13 cellular contexts compared by ENCODE assay signal in the genomic region with DNA sequence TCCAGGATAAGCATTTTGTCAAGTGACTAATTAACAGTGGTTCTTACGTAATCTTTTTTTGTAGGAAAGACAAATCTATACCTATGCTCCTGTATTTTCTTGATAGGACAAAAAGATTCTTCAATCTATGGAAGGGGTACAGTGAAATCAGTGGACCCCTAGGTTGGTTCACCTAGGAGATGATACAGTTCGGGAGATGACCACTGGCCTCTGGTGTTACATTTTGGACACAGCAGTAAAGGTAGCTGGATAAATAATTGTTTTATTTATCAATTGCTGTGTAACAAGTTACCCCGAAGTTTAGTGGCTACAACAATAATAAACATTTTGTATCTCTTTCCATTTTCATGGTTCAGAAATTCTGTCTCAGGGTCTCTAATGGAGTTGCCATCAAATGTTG.
DNase-seq lines count a peak whose midpoint lies in the region; ATAC-seq, FAIRE-seq and TF ChIP-seq lines count a peak whose summit lies in the region.
"Had no signal": no experiment of that assay in that cellular context is flagged by ENCODE, and none has a peak within 500 bp of the region (broad histone marks: within the 10 kb centered on the region; RNA-seq: fewer than 3 reads in every experiment).

No MANE protein-coding gene starts in this region.

- WGBS in suprapubic skin: 51% methylated on average over 3 of the region's 3 CpGs

- H4K20me1 ChIP-seq in keratinocyte (ENCODE audit: control insufficient read depth, extremely low read depth, insufficient read depth, low read length): no peaks in the 10 kb centered on the region

- no peaks in the 10 kb centered on the region for H3K27me3 ChIP-seq in AG04450 (ENCODE audit: control insufficient read depth, insufficient read depth, low read length)
- no peaks in the 10 kb centered on the region for H3K27me3 ChIP-seq in keratinocyte (ENCODE audit: control insufficient read depth, extremely low read depth, insufficient read depth, low read length)
- no peaks in the 10 kb centered on the region for H3K27me3 ChIP-seq in suprapubic skin
- H3K27me3 ChIP-seq: MG63 had no signal

- H3K4me2 ChIP-seq in keratinocyte (ENCODE audit: control insufficient read depth, extremely low read depth, insufficient read depth, low read depth, low read length): no peak overlapping the region

- H3K9ac ChIP-seq in keratinocyte (ENCODE audit: control insufficient read depth, extremely low read depth, insufficient read depth, low read length): no peak overlapping the region

- POLR2A ChIA-PET in AG04450 (lab: Yijun Ruan, JAX): no interaction called here

- no peak for FAIRE-seq in keratinocyte (lab: Jason Lieb, UNC)
- FAIRE-seq: G401.6 had no signal

- ATAC-seq in HG03565 (IDR thresholded peaks at IDR 0.05; ENCODE audit: unreplicated experiment): no peak
- ATAC-seq: stimulated activated memory B cell treated with anti-CD40 and anti-IgM and Interleukin-4, amounts not matched to agents 10 μg/mL and 1 μg/mL and 100 μg/mL, for 72 hours had no signal

- H3K4me1 ChIP-seq in keratinocyte (ENCODE audit: control insufficient read depth, extremely low read depth, insufficient read depth, low read length): no peaks in the 10 kb centered on the region
- H3K4me1 ChIP-seq in suprapubic skin: no peaks in the 10 kb centered on the region

- no peak overlapping the region for H3K27ac ChIP-seq in AG04450 (ENCODE audit: low read depth, low read length)
- H3K27ac ChIP-seq in keratinocyte (ENCODE audit: control insufficient read depth, insufficient read depth, low read length): no peak overlapping the region
- H3K27ac ChIP-seq in suprapubic skin: no peak overlapping the region

- H3K36me3 ChIP-seq in keratinocyte (ENCODE audit: control insufficient read depth in 2 of 2, extremely low read depth in 1 of 2, insufficient read depth in 2 of 2, low read length in 2 of 2) (no peaks in the 10 kb centered on the region), suprapubic skin (no peaks in the 10 kb centered on the region)
- H3K36me3 ChIP-seq: MG63 had no signal

- no peak overlapping the region for H3K4me3 ChIP-seq in AG04450 (ENCODE audit: low read depth, low read length)
- H3K4me3 ChIP-seq in keratinocyte (ENCODE audit: control insufficient read depth in 2 of 3, extremely low read depth in 1 of 3, insufficient read depth in 2 of 3, low read depth in 1 of 3, low read length in 3 of 3): no peak overlapping the region
- H3K4me3 ChIP-seq in suprapubic skin: no peak overlapping the region
- H3K4me3 ChIP-seq: MG63 had no signal

- no peak for TF ChIP-seq POLR2A in suprapubic skin (IDR thresholded peaks at IDR 0.05)

- TF ChIP-seq CTCF in AG04450 (IDR thresholded peaks at IDR 0.05; ENCODE audit: low read depth, low read length) (peak; percentile 31; the same call in 1 of the 2 replicates), keratinocyte (optimal IDR thresholded peaks at IDR 0.05 in 1 of 3, IDR thresholded peaks at IDR 0.05 in 1 of 3, conservative IDR thresholded peaks at IDR 0.05 in 1 of 3; ENCODE audit: extremely low read depth in 1 of 3, insufficient read depth in 2 of 3, low read length in 3 of 3) (peak; percentile 18 to 41 (median 28)), suprapubic skin (IDR thresholded peaks at IDR 0.05) (no peak)

- CTCF ChIA-PET in AG04450 (lab: Charles Lee): no interaction called here

- no peaks in the 10 kb centered on the region for H3K9me1 ChIP-seq in keratinocyte (ENCODE audit: control insufficient read depth, extremely low read depth, insufficient read depth, low read length)

- dilution Hi-C loops in keratinocyte (cut with MboI; ENCODE audit: extremely low pct_ligation_motif_present, low sequenced_read_pairs): no loop called here

- no peak for DNase-seq in AG04450 (ENCODE audit: low read depth, low spot score)
- peak; percentile 51 for DNase-seq in HT-29 (ENCODE audit: low spot score)
- peak; percentile 10 for DNase-seq in astrocyte of the hippocampus (ENCODE audit: low read depth, low spot score)
- DNase-seq in keratinocyte (ENCODE audit: low read depth, low spot score): no peak
- no peak for DNase-seq in suprapubic skin (ENCODE audit: low spot score in 2 of 2)
- DNase-seq in HUDEP-2 (lab: John Stamatoyannopoulos, UW; ENCODE audit: unreplicated experiment in 76 of 76): no peak
- no peak for DNase-seq in GM19238 (ENCODE audit: insufficient read length, low spot score)
- DNase-seq: activated CD4-positive, alpha-beta memory T cell treated with anti-CD3 and anti-CD28 coated beads for 36 hours; activated naive CD4-positive, alpha-beta T cell treated with Interleukin-2 at 50 U/mL for 16 hours; MG63 had no signal

- no peaks in the 10 kb centered on the region for H3K79me2 ChIP-seq in keratinocyte (ENCODE audit: control insufficient read depth, insufficient read depth, low read length)

- H2AFZ ChIP-seq in keratinocyte (ENCODE audit: control insufficient read depth, low read length): no peak overlapping the region

- no peak for TF ChIP-seq EP300 in suprapubic skin (IDR thresholded peaks at IDR 0.05)

- H3K9me3 ChIP-seq in AG04450 (ENCODE audit: control insufficient read depth, insufficient read depth, low read length) (peaks cover 10% of the 10 kb centered on the region; the same call in 1 of the 2 replicates), keratinocyte (ENCODE audit: control insufficient read depth, low read depth, low read length) (no peaks in the 10 kb centered on the region), suprapubic skin (no peaks in the 10 kb centered on the region)
- H3K9me3 ChIP-seq: MG63 had no signal

Comparison
In these comparisons a context has a peak if more than half of its experiments do, and no peak if none do; other contexts are left out.
1. DNase-seq: peak in HT-29 (single experiment) and astrocyte of the hippocampus (single experiment); none in AG04450 (single experiment), keratinocyte (single experiment), suprapubic skin (0 of 2), HUDEP-2 (0 of 76) and GM19238 (single experiment).
2. CTCF ChIP-seq: peak in AG04450 (single experiment) and keratinocyte (3 of 3); none in suprapubic skin (0 of 2).